In the genomic region with DNA sequence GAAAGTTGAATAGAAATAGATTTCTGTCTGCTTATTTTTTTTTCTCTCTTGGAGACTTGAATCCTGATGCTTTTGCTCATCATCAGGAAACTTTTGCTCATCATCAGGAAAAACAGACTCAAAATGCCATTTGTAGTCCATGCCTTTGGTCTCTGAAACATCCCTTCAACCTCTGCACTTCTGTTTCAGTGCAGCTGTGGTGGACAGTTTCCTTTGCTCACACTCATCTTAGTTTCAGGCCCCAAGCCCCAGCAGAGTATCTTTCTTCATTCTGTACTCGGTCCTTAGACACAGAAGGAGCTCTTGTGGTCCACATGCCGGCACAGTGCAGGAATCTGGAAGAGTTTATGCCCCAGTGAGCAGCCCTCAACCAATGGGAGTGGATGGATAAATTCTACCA, we compare ENCODE assay signal across 10 cellular contexts.
DNase-seq lines count a peak whose midpoint lies in the region; ATAC-seq and TF ChIP-seq lines count a peak whose summit lies in the region.
"Had no signal": no experiment of that assay in that cellular context is flagged by ENCODE, and none has a peak within 500 bp of the region (broad histone marks: within the 10 kb centered on the region; RNA-seq: fewer than 3 reads in every experiment).

No MANE protein-coding gene starts in this region.

- H3K36me3 Mint-ChIP-seq in T-helper 17 cell (ENCODE audit: low read depth) = peaks cover 2% of the 10 kb centered on the region

- ATAC-seq in GM19397 (IDR thresholded peaks at IDR 0.05; ENCODE audit: unreplicated experiment) = peak; percentile 50
- peak; percentile 69 for ATAC-seq in HG02885 (IDR thresholded peaks at IDR 0.05; ENCODE audit: poor library complexity, unreplicated experiment)
- no peak for ATAC-seq in T-helper 17 cell

- H3K4me3 ChIP-seq in GM12864 (ENCODE audit: low read depth, low read length) = no peak overlapping the region
- H3K4me3 ChIP-seq: lung had no signal

- no peaks in the 10 kb centered on the region for H3K27me3 Mint-ChIP-seq in T-helper 17 cell

- TF ChIP-seq CTCF in GM12864 (IDR thresholded peaks at IDR 0.05; ENCODE audit: low read depth, low read length, missing control alignments) = no peak

- peaks cover 17% of the 10 kb centered on the region for H3K4me1 Mint-ChIP-seq in T-helper 17 cell

- no peaks in the 10 kb centered on the region for H3K9me3 ChIP-seq in T-helper 17 cell (ENCODE audit: control insufficient read depth, low read length, poor library complexity, severe bottlenecking)

- peak; percentile 18 for DNase-seq in GM12864 (ENCODE audit: low read depth)
- no peak for DNase-seq in T-helper 17 cell
- DNase-seq in NCI-H1436 (lab: John Stamatoyannopoulos, UW) = no peak
- no peak for DNase-seq in anterior cingulate cortex (lab: John Stamatoyannopoulos, UW)
- DNase-seq in ecto neural progenitor cell (ENCODE audit: low spot score) = no peak
- no peak for DNase-seq in stimulated activated naive CD4-positive, alpha-beta T cell (lab: John Stamatoyannopoulos, UW)
- DNase-seq: amygdala had no signal

- H3K27ac Mint-ChIP-seq in T-helper 17 cell = peak overlapping the region; percentile 74

- H3K4me3 Mint-ChIP-seq in T-helper 17 cell = no peak overlapping the region
